Comparison of ENCODE assay signal across 30 cellular contexts in the genomic region with DNA sequence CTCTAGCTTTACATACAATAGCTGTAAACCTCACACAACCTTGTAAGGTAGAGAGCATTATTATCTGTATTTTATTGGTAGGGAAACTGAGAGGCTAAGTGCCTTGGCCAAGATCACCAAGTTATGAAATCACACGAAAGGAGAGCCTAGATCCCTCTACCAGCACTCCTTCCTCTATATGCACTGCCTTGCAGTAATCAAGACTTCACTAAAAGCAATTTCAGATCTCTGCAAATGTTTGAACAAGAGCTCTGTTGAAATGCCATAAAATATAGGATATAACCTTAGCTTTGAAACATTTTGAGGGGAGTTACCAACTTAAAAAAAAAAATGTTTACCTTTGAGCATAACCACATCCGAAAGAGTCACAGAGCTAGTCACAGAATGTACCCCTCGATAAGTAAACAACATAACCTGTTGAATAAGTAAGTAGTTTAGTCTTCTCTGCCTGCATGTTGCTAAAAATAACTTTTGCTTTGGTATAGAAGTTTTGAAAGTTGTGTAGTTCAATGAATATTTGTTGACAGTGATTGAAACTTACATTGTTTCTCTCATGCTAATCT.
DNase-seq lines count a peak whose midpoint lies in the region; ATAC-seq and TF ChIP-seq lines count a peak whose summit lies in the region.
"Had no signal": no experiment of that assay in that cellular context is flagged by ENCODE, and none has a peak within 500 bp of the region (broad histone marks: within the 10 kb centered on the region; RNA-seq: fewer than 3 reads in every experiment).

No MANE protein-coding gene starts in this region.

- no peak for DNase-seq in activated CD4-positive, alpha-beta T cell treated with anti-CD3 and anti-CD28 coated beads for 36 hours
- no peak for DNase-seq in activated CD4-positive, alpha-beta T cell treated with anti-CD3 and anti-CD28 coated beads, Interleukin-2, amount 50 U/mL, for 48 hours
- peak; percentile 35 for DNase-seq in LoVo (ENCODE audit: low spot score)
- DNase-seq in effector memory CD4-positive, alpha-beta T cell: no peak
- DNase-seq in naive thymus-derived CD8-positive, alpha-beta T cell: peak in 3 of 10 donors; percentile 28 to 73 (median 69)
- DNase-seq in upper lobe of right lung: no peak
- DNase-seq: 8988T; activated CD4-positive, CD25-positive, alpha-beta regulatory T cell treated with anti-CD3 and anti-CD28 coated beads, Interleukin-2, amount 50 U/mL, for 72 hours; amniotic stem cell; Caco-2; DND-41; endodermal cell; esophagus squamous epithelium; GM23248; NCI-H146; NCI-H2171; NCI-H526; posterior cingulate gyrus; SHP77 treated with DMSO at 0.1 percent for 48 hours; stimulated activated naive CD8-positive, alpha-beta T cell treated with anti-CD3 and anti-CD28 coated beads, Interleukin-15, Interleukin-2, amounts not matched to agents 100 U/mL and 50 U/mL, for 24 hours; SW 1271 had no signal

- H3K27ac Mint-ChIP-seq in activated CD4-positive, alpha-beta T cell treated with anti-CD3 and anti-CD28 coated beads for 36 hours: peak overlapping the region; percentile 2
- peak overlapping the region in 8 of 10 donors; percentile 46 to 90 (median 74) for H3K27ac Mint-ChIP-seq in naive thymus-derived CD8-positive, alpha-beta T cell
- H3K27ac Mint-ChIP-seq: activated T-helper 2 cell treated with anti-CD3 and anti-CD28 coated beads, Interferon-gamma antibody, Interleukin-2, Interleukin-4, amounts not matched to agents 10 μg/mL and 5 μg/mL and 100 μg/mL, durations not matched to agents 14 hours and 24 hours and 36 hours; endodermal cell; neural progenitor cell had no signal

- TF ChIP-seq CTCF in upper lobe of right lung (IDR thresholded peaks at IDR 0.05): no peak

- no peak for ATAC-seq in activated CD4-positive, alpha-beta T cell treated with anti-CD3 and anti-CD28 coated beads for 36 hours
- ATAC-seq in naive thymus-derived CD8-positive, alpha-beta T cell: peak; percentile 41 to 83
- ATAC-seq in upper lobe of right lung (no peak), HG03095 (IDR thresholded peaks at IDR 0.05; ENCODE audit: unreplicated experiment) (no peak), GM18861 (IDR thresholded peaks at IDR 0.05; ENCODE audit: unreplicated experiment) (no peak)
- ATAC-seq: gastroesophageal sphincter; K562; sciatic nerve; stimulated activated naive CD8-positive, alpha-beta T cell treated with anti-CD3 and anti-CD28 coated beads, Interleukin-15, Interleukin-2, amounts not matched to agents 100 U/mL and 50 U/mL, for 24 hours had no signal

- CTCF ChIA-PET in activated CD4-positive, alpha-beta T cell treated with anti-CD3 and anti-CD28 coated beads for 36 hours (lab: Charles Lee): interaction anchor here (0.8 kb wide), 1 partner anchor 410 kb away, joined by 3 read pairs; no protein-coding TSS in a partner anchor

- no peak overlapping the region for H3K4me3 Mint-ChIP-seq in activated CD4-positive, alpha-beta T cell treated with anti-CD3 and anti-CD28 coated beads for 36 hours
- H3K4me3 Mint-ChIP-seq in naive thymus-derived CD8-positive, alpha-beta T cell: peak overlapping the region in 7 of 10 donors; percentile 1 to 74 (median 23)
- H3K4me3 Mint-ChIP-seq: endodermal cell, neural progenitor cell had no signal

- H3K27me3 ChIP-seq in effector memory CD4-positive, alpha-beta T cell (replicated peaks; ENCODE audit: control insufficient read depth, insufficient read depth, low read length, poor library complexity, severe bottlenecking): no peaks in the 10 kb centered on the region
- no peaks in the 10 kb centered on the region for H3K27me3 ChIP-seq in upper lobe of right lung
- H3K27me3 ChIP-seq: esophagus squamous epithelium, gastroesophageal sphincter, neural progenitor cell had no signal

- no peaks in the 10 kb centered on the region for H3K27me3 Mint-ChIP-seq in activated CD4-positive, alpha-beta T cell treated with anti-CD3 and anti-CD28 coated beads for 36 hours
- peaks cover 0 to 1% (median 0%) of the 10 kb centered on the region in 5 donors for H3K27me3 Mint-ChIP-seq in naive thymus-derived CD8-positive, alpha-beta T cell

- intact Hi-C loops in activated CD4-positive, alpha-beta T cell treated with anti-CD3 and anti-CD28 coated beads for 36 hours (cut with DNase I, micrococcal nuclease): no loop called here
- intact Hi-C loops in upper lobe of right lung (cut with DNase I): no loop called here

- H3K36me3 ChIP-seq in effector memory CD4-positive, alpha-beta T cell (ENCODE audit: control insufficient read depth, insufficient read depth, low read length): no peaks in the 10 kb centered on the region
- H3K36me3 ChIP-seq in upper lobe of right lung: no peaks in the 10 kb centered on the region
- H3K36me3 ChIP-seq: esophagus squamous epithelium, gastroesophageal sphincter, neural progenitor cell, thoracic aorta had no signal

- peak overlapping the region; percentile 35 for H3K27ac ChIP-seq in effector memory CD4-positive, alpha-beta T cell (ENCODE audit: insufficient read depth, low read length, poor library complexity, severe bottlenecking)
- no peak overlapping the region for H3K27ac ChIP-seq in upper lobe of right lung
- H3K27ac ChIP-seq: coronary artery, esophagus squamous epithelium, gastroesophageal sphincter, GM23248, neural progenitor cell, thoracic aorta had no signal

- peaks cover 19% of the 10 kb centered on the region for H3K4me1 Mint-ChIP-seq in activated CD4-positive, alpha-beta T cell treated with anti-CD3 and anti-CD28 coated beads for 36 hours
- peaks cover 7 to 28% (median 23%) of the 10 kb centered on the region in 4 donors for H3K4me1 Mint-ChIP-seq in naive thymus-derived CD8-positive, alpha-beta T cell
- H3K4me1 Mint-ChIP-seq: endodermal cell had no signal

- no peaks in the 10 kb centered on the region for H3K36me3 Mint-ChIP-seq in activated CD4-positive, alpha-beta T cell treated with anti-CD3 and anti-CD28 coated beads for 36 hours (ENCODE audit: low read depth)
- H3K36me3 Mint-ChIP-seq in naive thymus-derived CD8-positive, alpha-beta T cell: no peaks in the 10 kb centered on the region
- H3K36me3 Mint-ChIP-seq: neural progenitor cell had no signal

- no peaks in the 10 kb centered on the region for H3K9me3 ChIP-seq in effector memory CD4-positive, alpha-beta T cell (ENCODE audit: control insufficient read depth, low read length)
- H3K9me3 ChIP-seq in upper lobe of right lung: no peaks in the 10 kb centered on the region
- H3K9me3 ChIP-seq: Caco-2, esophagus squamous epithelium, gastroesophageal sphincter, thoracic aorta had no signal

- H3K4me3 ChIP-seq in effector memory CD4-positive, alpha-beta T cell (ENCODE audit: insufficient read depth, low read depth, low read length, poor library complexity, severe bottlenecking): no peak overlapping the region
- no peak overlapping the region for H3K4me3 ChIP-seq in upper lobe of right lung
- H3K4me3 ChIP-seq: coronary artery, esophagus squamous epithelium, gastroesophageal sphincter, GM23248, K562, neural progenitor cell, thoracic aorta had no signal

- peaks cover 6% of the 10 kb centered on the region for H3K9me3 Mint-ChIP-seq in activated CD4-positive, alpha-beta T cell treated with anti-CD3 and anti-CD28 coated beads for 36 hours (ENCODE audit: low read depth)
- H3K9me3 Mint-ChIP-seq in naive thymus-derived CD8-positive, alpha-beta T cell: peaks cover 0 to 4% (median 0%) of the 10 kb centered on the region in 9 donors
- H3K9me3 Mint-ChIP-seq: activated T-helper 2 cell treated with anti-CD3 and anti-CD28 coated beads, Interferon-gamma antibody, Interleukin-2, Interleukin-4, amounts not matched to agents 10 μg/mL and 5 μg/mL and 100 μg/mL, durations not matched to agents 14 hours and 24 hours and 36 hours; endodermal cell; neural progenitor cell had no signal

- POLR2A ChIA-PET in activated CD4-positive, alpha-beta T cell treated with anti-CD3 and anti-CD28 coated beads for 36 hours (lab: Charles Lee): no interaction called here
- POLR2A ChIA-PET in naive thymus-derived CD8-positive, alpha-beta T cell (lab: Charles Lee): no interaction called here

- H3K4me1 ChIP-seq in effector memory CD4-positive, alpha-beta T cell (ENCODE audit: control insufficient read depth, insufficient read depth, low read length, poor library complexity, severe bottlenecking): peaks cover 20% of the 10 kb centered on the region
- no peaks in the 10 kb centered on the region for H3K4me1 ChIP-seq in upper lobe of right lung
- H3K4me1 ChIP-seq: Caco-2, esophagus squamous epithelium, gastroesophageal sphincter, neural progenitor cell had no signal

Comparison
In these comparisons a context has a peak if more than half of its experiments do, and no peak if none do; other contexts are left out.
1. ATAC-seq: peak in naive thymus-derived CD8-positive, alpha-beta T cell (2 of 2); none in activated CD4-positive, alpha-beta T cell treated with anti-CD3 and anti-CD28 coated beads for 36 hours (single experiment), upper lobe of right lung (single experiment), HG03095 (single experiment) and GM18861 (single experiment).